8 cellular contexts compared by ENCODE assay signal in genomic region chr17:7313890-7314718, GRCh38. TPM values are rescaled to one million over a fixed set of nuclear protein-coding genes. Genes with fewer than 3 reads are reported as not detected.
DNase-seq lines count a peak whose midpoint lies in the region; ATAC-seq and TF ChIP-seq lines count a peak whose summit lies in the region.

No MANE protein-coding gene starts in this region.

- H3K4me1 ChIP-seq in right cardiac atrium (ENCODE audit: control insufficient read depth, insufficient read depth, low read length): peaks cover 4% of the 10 kb centered on the region

- H3K4me3 ChIP-seq in right cardiac atrium (ENCODE audit: low read length): peak overlapping the region; percentile 75

- DNase-seq in DMS53 (lab: John Stamatoyannopoulos, UW): peak; percentile 57
- DNase-seq in DMS53 treated with DMSO at 0.1 percent for 48 hours (lab: John Stamatoyannopoulos, UW; ENCODE audit: unreplicated experiment): no peak
- no peak for DNase-seq in right cardiac atrium
- peak; percentile 45 for DNase-seq in stimulated activated CD8-positive, alpha-beta memory T cell treated with anti-CD3 and anti-CD28 coated beads, Interleukin-4, amount 100 ng/mL, for 48 hours
- no peak for DNase-seq in dedifferentiated amniotic fluid mesenchymal stem cell (ENCODE audit: extremely low spot score)
- DNase-seq in hepatic stellate cell (ENCODE audit: low spot score): no peak
- DNase-seq in NCI-H2107 (lab: John Stamatoyannopoulos, UW): no peak

- intact Hi-C loops in right cardiac atrium (cut with DNase I): no loop called here

- H3K27me3 ChIP-seq in right cardiac atrium (ENCODE audit: control insufficient read depth, insufficient read depth): no peaks in the 10 kb centered on the region

- WGBS in right cardiac atrium: 45% methylated on average over 9 of the region's 9 CpGs

- no peak for ATAC-seq in right cardiac atrium

- H3K27ac ChIP-seq in VCaP (peak overlapping the region; percentile 85), right cardiac atrium (ENCODE audit: low read length) (peak overlapping the region; percentile 91)

- H3K9me3 ChIP-seq in right cardiac atrium (ENCODE audit: control insufficient read depth, low read length): no peaks in the 10 kb centered on the region

- TF ChIP-seq CTCF in VCaP (conservative IDR thresholded peaks at IDR 0.05): no peak

RNA-seq across cellular contexts. Expression of gene GPS2, which starts 1.1 kb away (rescaled TPM):
- total RNA-seq in right cardiac atrium: 10 to 100 TPM; 65.0 to 76.1 (median 65.8) TPM
- polyA plus RNA-seq in right cardiac atrium: 68.4 TPM

RNA-seq across cellular contexts. Expression of gene EIF5A, which starts 6.7 kb away (rescaled TPM):
- 100 to 1,000 TPM; 259 to 311 (median 268) TPM for total RNA-seq in right cardiac atrium
- polyA plus RNA-seq in right cardiac atrium: 301 TPM

RNA-seq across cellular contexts. Expression of gene NEURL4, which starts 15.0 kb away (rescaled TPM):
- 10 to 100 TPM; 28.3 to 33.4 (median 30.6) TPM for total RNA-seq in right cardiac atrium
- 23.8 TPM for polyA plus RNA-seq in right cardiac atrium

RNA-seq across cellular contexts. Expression of gene YBX2, which starts 19.7 kb away (rescaled TPM):
- 1 to 10 TPM; 1.4 to 3.1 (median 1.8) TPM for total RNA-seq in right cardiac atrium
- polyA plus RNA-seq in right cardiac atrium: 5.3 TPM

RNA-seq across cellular contexts. Expression of gene ACAP1, which starts 22.2 kb away (rescaled TPM):
- total RNA-seq in right cardiac atrium: 10 to 100 TPM; 15.0 to 26.4 (median 20.8) TPM
- polyA plus RNA-seq in right cardiac atrium: 8.8 TPM

Comparison
In these comparisons a context has a peak if more than half of its experiments do, and no peak if none do; other contexts are left out.
1. DNase-seq: peak in DMS53 (single experiment) and stimulated activated CD8-positive, alpha-beta memory T cell treated with anti-CD3 and anti-CD28 coated beads, Interleukin-4, amount 100 ng/mL, for 48 hours (single experiment); none in DMS53 treated with DMSO at 0.1 percent for 48 hours (single experiment), right cardiac atrium (0 of 3), dedifferentiated amniotic fluid mesenchymal stem cell (single experiment), hepatic stellate cell (single experiment) and NCI-H2107 (single experiment).